1 cellular context compared by ENCODE assay signal in the genomic region with DNA sequence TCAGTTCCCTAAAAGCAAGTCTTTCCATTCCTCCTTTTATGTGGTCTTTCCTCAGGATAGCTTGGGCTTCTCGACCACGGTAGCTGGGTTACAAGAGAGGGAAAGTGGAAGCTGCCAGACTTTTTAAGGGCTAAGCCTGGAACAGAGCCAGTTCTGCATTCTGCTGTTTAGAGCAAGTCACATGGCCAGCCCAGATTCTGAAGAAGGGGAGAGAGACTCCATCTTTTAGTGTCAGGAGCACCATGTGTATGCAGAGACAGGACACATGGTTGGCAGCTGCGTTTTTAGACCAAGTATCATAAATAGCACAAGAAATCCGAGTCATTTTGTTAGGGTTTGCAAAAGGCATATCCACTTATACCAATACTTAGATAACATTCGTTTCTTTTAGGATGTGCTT.
TF ChIP-seq lines count a peak whose summit lies in the region.

No MANE protein-coding gene starts in this region.

TF ChIP-seq in HepG2, 621 proteins besides CTCF, POLR2A, EP300 and RAD21:
- TF ChIP-seq ZNF839 (CRISPR knock-in tag; IDR thresholded peaks at IDR 0.05; ENCODE audit: borderline replicate concordance) = no peak
- no peak for TF ChIP-seq NBN (conservative IDR thresholded peaks at IDR 0.05)
- TF ChIP-seq ZNF180 (CRISPR knock-in tag; IDR thresholded peaks at IDR 0.05; ENCODE audit: borderline replicate concordance, low read depth) = no peak
- TF ChIP-seq ZXDC (CRISPR knock-in tag; IDR thresholded peaks at IDR 0.05) = no peak
- TF ChIP-seq PAXIP1 (CRISPR knock-in tag; conservative IDR thresholded peaks at IDR 0.05) = no peak
- TF ChIP-seq ZKSCAN1 (IDR thresholded peaks at IDR 0.05; ENCODE audit: low read length) = no peak
- TF ChIP-seq EED (CRISPR knock-in tag; IDR thresholded peaks at IDR 0.05) = no peak
- peak; percentile 89 for TF ChIP-seq MNT (IDR thresholded peaks at IDR 0.05)
